In genomic region chr3:113849071-113849470, GRCh38 we compare ENCODE assay signal across 1 cellular context. TPM values are rescaled to one million over a fixed set of nuclear protein-coding genes. Genes with fewer than 3 reads are reported as not detected.
"Had no signal": no experiment of that assay in that cellular context is flagged by ENCODE, and none has a peak within 500 bp of the region (broad histone marks: within the 10 kb centered on the region; RNA-seq: fewer than 3 reads in every experiment).

No MANE protein-coding gene starts in this region.

RNA-seq across cellular contexts. Expression of gene GRAMD1C, which starts 10.5 kb away (rescaled TPM):
- total RNA-seq: activated CD4-positive, alpha-beta T cell treated with anti-CD3 and anti-CD28 coated beads, Interleukin-2, amount 10 ng/mL, durations not matched to agents 24 days and 14 days had no signal
